7 cellular contexts compared by ENCODE assay signal in genomic region chr7:72879737-72880215, GRCh38. TPM values are rescaled to one million over a fixed set of nuclear protein-coding genes. Genes with fewer than 3 reads are reported as not detected.
DNase-seq lines count a peak whose midpoint lies in the region; ATAC-seq and TF ChIP-seq lines count a peak whose summit lies in the region.
"Not testable (repeated sequence)": the region's sequence is repeated elsewhere in the genome, so short reads cannot be mapped to it uniquely, and the experiment has no call there.

No MANE protein-coding gene starts in this region.

- not testable (repeated sequence) for H3K27me3 ChIP-seq in RWPE2 (ENCODE audit: insufficient read depth, poor library complexity, severe bottlenecking); endodermal cell (ENCODE audit: control insufficient read depth, insufficient read depth, low read length, poor library complexity, severe bottlenecking); skeletal muscle tissue (ENCODE audit: control insufficient read depth in 3 of 3, insufficient read depth in 3 of 3, low read length in 3 of 3)

- H3K4me3 Mint-ChIP-seq in activated T-cell treated with anti-CD3 and anti-CD28 coated beads, Interleukin-2, amount 50 U/mL, for 72 hours, result peak overlapping the region; percentile 87 to 98
- peak overlapping the region; percentile 96 for H3K4me3 Mint-ChIP-seq in endodermal cell

- 0 to 8% methylated on average over 4 to 35 of the region's 35 CpGs for WGBS in endodermal cell (ENCODE audit: insufficient coverage in 1 of 2, insufficient read length in 1 of 2), 2 experiments

- H3K36me3 Mint-ChIP-seq in activated T-cell treated with anti-CD3 and anti-CD28 coated beads, Interleukin-2, amount 50 U/mL, for 72 hours (ENCODE audit: insufficient read depth in 2 of 2), result peaks cover 6 to 11% of the 10 kb centered on the region in 2 donors
- H3K36me3 Mint-ChIP-seq in endodermal cell (ENCODE audit: low read depth), result peaks cover 21% of the 10 kb centered on the region

- TF ChIP-seq CTCF in GM12875 (IDR thresholded peaks at IDR 0.05; ENCODE audit: borderline replicate concordance, insufficient read depth, low read depth, low read length); RWPE2 (IDR thresholded peaks at IDR 0.05; ENCODE audit: poor library complexity, severe bottlenecking); endodermal cell (conservative IDR thresholded peaks at IDR 0.05): not testable (repeated sequence)

- not testable (repeated sequence) for H3K9me3 Mint-ChIP-seq in activated T-cell treated with anti-CD3 and anti-CD28 coated beads, Interleukin-2, amount 50 U/mL, for 72 hours; endodermal cell

- peak overlapping the region; percentile 72 for H3K4me3 ChIP-seq in GM12875 (ENCODE audit: low read depth, low read length)
- peak overlapping the region; percentile 43 for H3K4me3 ChIP-seq in RWPE2 (ENCODE audit: severe bottlenecking)
- H3K4me3 ChIP-seq in endodermal cell (ENCODE audit: low read length), result peak overlapping the region; percentile 88
- peak overlapping the region; percentile 80 to 88 (median 82) for H3K4me3 ChIP-seq in skeletal muscle tissue (ENCODE audit: low read length in 3 of 3)

- not testable (repeated sequence) for H3K9me3 ChIP-seq in RWPE2 (ENCODE audit: severe bottlenecking); endodermal cell (ENCODE audit: control insufficient read depth, low read length); skeletal muscle tissue (ENCODE audit: control insufficient read depth in 3 of 3, low read length in 3 of 3)

- H3K9ac ChIP-seq in endodermal cell (ENCODE audit: extremely low read depth, low read length, poor library complexity, severe bottlenecking), result peak overlapping the region; percentile 71
- H3K9ac ChIP-seq in skeletal muscle tissue (ENCODE audit: low read depth in 1 of 3, low read length in 3 of 3), result peak overlapping the region; percentile 89 to 90 (median 89)

- peaks cover 18% of the 10 kb centered on the region for H3K4me1 Mint-ChIP-seq in activated T-cell treated with anti-CD3 and anti-CD28 coated beads, Interleukin-2, amount 50 U/mL, for 72 hours (ENCODE audit: low read depth)
- not testable (repeated sequence) for H3K4me1 Mint-ChIP-seq in endodermal cell

- DNase-seq in HuH-7.5 (ENCODE audit: low spot score) (peak; percentile 37), endodermal cell (peak; percentile 71), left lobe of liver (ENCODE audit: low spot score) (peak; percentile 86)
- not testable (repeated sequence) for DNase-seq in RWPE2 (ENCODE audit: low spot score)
- DNase-seq in activated T-cell treated with anti-CD3 and anti-CD28 coated beads, Interleukin-2, amount 50 U/mL, for 72 hours, result peak; percentile 53 to 54

- not testable (repeated sequence) for ATAC-seq in RWPE2 (ENCODE audit: low read depth)
- ATAC-seq in activated T-cell treated with anti-CD3 and anti-CD28 coated beads, Interleukin-2, amount 50 U/mL, for 72 hours (replicated peaks in 1 of 2), result peak; percentile 10 to 14
- peak; percentile 72 for ATAC-seq in left lobe of liver

- H3K36me3 ChIP-seq in RWPE2 (ENCODE audit: low read depth), result peaks cover 11% of the 10 kb centered on the region
- peaks cover 11% of the 10 kb centered on the region for H3K36me3 ChIP-seq in endodermal cell (ENCODE audit: control insufficient read depth, insufficient read depth, low read length)
- H3K36me3 ChIP-seq in skeletal muscle tissue (ENCODE audit: control insufficient read depth in 3 of 3, insufficient read depth in 3 of 3, low read length in 3 of 3), result not testable (repeated sequence)

- not testable (repeated sequence) for H3K4me1 ChIP-seq in RWPE2 (ENCODE audit: insufficient read depth, poor library complexity, severe bottlenecking); endodermal cell (ENCODE audit: control insufficient read depth, insufficient read depth, low read length); skeletal muscle tissue (ENCODE audit: control insufficient read depth in 3 of 3, insufficient read depth in 3 of 3, low read length in 3 of 3)

- H3K27ac Mint-ChIP-seq in activated T-cell treated with anti-CD3 and anti-CD28 coated beads, Interleukin-2, amount 50 U/mL, for 72 hours, result peak overlapping the region; percentile 94
- H3K27ac Mint-ChIP-seq in endodermal cell, result peak overlapping the region; percentile 91

- not testable (repeated sequence) for H3K27me3 Mint-ChIP-seq in activated T-cell treated with anti-CD3 and anti-CD28 coated beads, Interleukin-2, amount 50 U/mL, for 72 hours (ENCODE audit: low read depth); endodermal cell (ENCODE audit: insufficient read depth)

- H3K27ac ChIP-seq in RWPE2 (ENCODE audit: poor library complexity, severe bottlenecking) (peak overlapping the region; percentile 57), endodermal cell (ENCODE audit: low read depth, low read length) (peak overlapping the region; percentile 44), skeletal muscle tissue (ENCODE audit: low read depth, low read length) (peak overlapping the region; percentile 82)

RNA-seq across cellular contexts. Expression of gene POM121, which starts 45.1 kb away (rescaled TPM):
- 10 to 100 TPM; 63.4 to 68.0 TPM for total RNA-seq in activated T-cell treated with anti-CD3 and anti-CD28 coated beads, Interleukin-2, amount 50 U/mL, for 72 hours
- total RNA-seq in endodermal cell, result 10 to 100 TPM; 51.6 to 56.0 TPM
- polyA plus RNA-seq in endodermal cell (2013, experiment 1 of 2), result 47.5 TPM
- 43.5 TPM for polyA plus RNA-seq in endodermal cell (2013, experiment 2 of 2)
- 16.8 TPM for total RNA-seq in left lobe of liver
- total RNA-seq in skeletal muscle tissue, result 6.3 TPM

RNA-seq across cellular contexts. Expression of gene TYW1B, which starts 51.8 kb away (rescaled TPM):
- total RNA-seq in activated T-cell treated with anti-CD3 and anti-CD28 coated beads, Interleukin-2, amount 50 U/mL, for 72 hours, result 1 to 10 TPM; 1.5 to 4.7 TPM
- total RNA-seq in endodermal cell (1 to 10 TPM; 3.7 to 3.9 TPM), left lobe of liver (1.5 TPM), skeletal muscle tissue (6.8 TPM)
- polyA plus RNA-seq in endodermal cell (2013, experiment 1 of 2), result 6.2 TPM
- 5.5 TPM for polyA plus RNA-seq in endodermal cell (2013, experiment 2 of 2)
